Comparison of ENCODE assay signal across 8 cellular contexts in genomic region chr7:142796501-142797341, GRCh38. TPM values are rescaled to one million over a fixed set of nuclear protein-coding genes. Genes with fewer than 3 reads are reported as not detected.
DNase-seq lines count a peak whose midpoint lies in the region; ATAC-seq and TF ChIP-seq lines count a peak whose summit lies in the region.

No MANE protein-coding gene starts in this region.

- no peaks in the 10 kb centered on the region for H3K79me1 ChIP-seq in trophoblast cell (ENCODE audit: low read length)

- H3K4ac ChIP-seq in trophoblast cell (ENCODE audit: low read depth, low read length), result no peak overlapping the region

- no peak overlapping the region for H2AFZ ChIP-seq in DND-41 (ENCODE audit: low read depth, low read length)
- peak overlapping the region; percentile 71 for H2AFZ ChIP-seq in OCI-LY3 (ENCODE audit: low read depth, low read length)
- peak overlapping the region; percentile 41 for H2AFZ ChIP-seq in trophoblast cell (ENCODE audit: insufficient read depth, low read length, poor library complexity)

- H3K9ac ChIP-seq in DND-41 (ENCODE audit: low read depth, low read length) (peak overlapping the region; percentile 99), OCI-LY3 (ENCODE audit: low read length) (peak overlapping the region; percentile 94), trophoblast cell (ENCODE audit: low read length) (no peak overlapping the region)

- H3K4me2 ChIP-seq in DND-41 (ENCODE audit: insufficient read depth, low read length), result peak overlapping the region; percentile 69
- H3K4me2 ChIP-seq in OCI-LY3 (ENCODE audit: low read length), result peak overlapping the region; percentile 98
- H3K4me2 ChIP-seq in trophoblast cell (ENCODE audit: low read length), result peak overlapping the region; percentile 59

- peak overlapping the region; percentile 20 for H3K18ac ChIP-seq in trophoblast cell (ENCODE audit: low read length)

- ATAC-seq in DND-41 (ENCODE audit: insufficient read depth, low read depth), result no peak
- peak; percentile 39 for ATAC-seq in GM21447 (IDR thresholded peaks at IDR 0.05; ENCODE audit: unreplicated experiment)
- no peak for ATAC-seq in GM18870 (IDR thresholded peaks at IDR 0.05; ENCODE audit: unreplicated experiment)

- H3K27me3 ChIP-seq in DND-41 (ENCODE audit: insufficient read depth, low read length, poor library complexity) (no peaks in the 10 kb centered on the region), OCI-LY3 (ENCODE audit: low read depth, low read length) (no peaks in the 10 kb centered on the region), esophagus (ENCODE audit: control insufficient read depth in 1 of 2, insufficient read depth in 2 of 2, low read length in 2 of 2) (peaks cover 0 to 8% of the 10 kb centered on the region in 2 donors), trophoblast cell (ENCODE audit: insufficient read depth, low read length) (peaks cover 27% of the 10 kb centered on the region)

- no peaks in the 10 kb centered on the region for H4K20me1 ChIP-seq in DND-41 (ENCODE audit: insufficient read depth, low read length)
- H4K20me1 ChIP-seq in OCI-LY3 (ENCODE audit: insufficient read depth, low read length), result no peaks in the 10 kb centered on the region

- peak overlapping the region; percentile 17 for H4K8ac ChIP-seq in trophoblast cell (ENCODE audit: low read depth, low read length)

- H2BK5ac ChIP-seq in trophoblast cell (ENCODE audit: low read depth, low read length, poor library complexity), result no peak overlapping the region

- H3K23ac ChIP-seq in trophoblast cell (ENCODE audit: low read length), result no peak overlapping the region

- no peak overlapping the region for H2AK5ac ChIP-seq in trophoblast cell (ENCODE audit: low read length)

- peak; percentile 2 for TF ChIP-seq CTCF in DND-41 (IDR thresholded peaks at IDR 0.05; ENCODE audit: borderline replicate concordance, extremely low read depth, low read length, poor library complexity, severe bottlenecking)
- TF ChIP-seq CTCF in OCI-LY3 (IDR thresholded peaks at IDR 0.05; ENCODE audit: low read depth, low read length), result no peak

- H3K36me3 ChIP-seq in DND-41 (ENCODE audit: insufficient read depth, low read length) (peaks cover 74% of the 10 kb centered on the region), OCI-LY3 (replicated peaks; ENCODE audit: low read depth, low read length) (peaks cover 4% of the 10 kb centered on the region), esophagus (ENCODE audit: control insufficient read depth in 2 of 2, insufficient read depth in 2 of 2, low read length in 1 of 2) (no peaks in the 10 kb centered on the region), trophoblast cell (ENCODE audit: control insufficient read depth in 1 of 2, insufficient read depth in 2 of 2, low read length in 2 of 2) (no peaks in the 10 kb centered on the region)

- H4K91ac ChIP-seq in trophoblast cell (ENCODE audit: low read depth, low read length), result peak overlapping the region; percentile 10

- DNase-seq in DND-41, result no peak
- DNase-seq in trophoblast cell, result no peak
- DNase-seq in SKM-1 (lab: John Stamatoyannopoulos, UW; ENCODE audit: unreplicated experiment), result no peak
- no peak for DNase-seq in NCI-H187 (lab: John Stamatoyannopoulos, UW)

- H2BK120ac ChIP-seq in trophoblast cell (ENCODE audit: insufficient read depth, low read length, poor library complexity), result no peak overlapping the region

- peak overlapping the region; percentile 42 to 60; a peak in 3 of 4 replicates for H3K4me3 ChIP-seq in DND-41 (ENCODE audit: low read depth in 1 of 2, low read length in 2 of 2)
- H3K4me3 ChIP-seq in OCI-LY3 (ENCODE audit: low read length), result peak overlapping the region; percentile 97
- peak overlapping the region; percentile 45 to 47 for H3K4me3 ChIP-seq in esophagus (ENCODE audit: low read depth in 1 of 2, low read length in 2 of 2)
- H3K4me3 ChIP-seq in trophoblast cell (ENCODE audit: low read depth, low read length), result peak overlapping the region; percentile 61

- H3K27ac ChIP-seq in DND-41 (ENCODE audit: low read length) (peak overlapping the region; percentile 97), OCI-LY3 (ENCODE audit: low read length) (peak overlapping the region; percentile 58), esophagus (ENCODE audit: low read depth in 2 of 2, low read length in 1 of 2) (peak overlapping the region; percentile 70 to 78), trophoblast cell (ENCODE audit: low read depth, low read length) (no peak overlapping the region)

- no peak overlapping the region for H4K12ac ChIP-seq in trophoblast cell (ENCODE audit: low read depth, low read length)

- H3K14ac ChIP-seq in trophoblast cell (ENCODE audit: low read length), result no peak overlapping the region

- H2BK12ac ChIP-seq in trophoblast cell (ENCODE audit: low read length), result no peak overlapping the region

- no peaks in the 10 kb centered on the region for H3K9me3 ChIP-seq in DND-41 (ENCODE audit: insufficient read depth, low read length, severe bottlenecking)
- H3K9me3 ChIP-seq in OCI-LY3 (ENCODE audit: insufficient read depth, low read length), result no peaks in the 10 kb centered on the region
- H3K9me3 ChIP-seq in esophagus (ENCODE audit: control insufficient read depth in 2 of 2, insufficient read depth in 1 of 2, low read depth in 1 of 2, low read length in 1 of 2), result peaks cover 0 to 2% of the 10 kb centered on the region in 2 donors
- peaks cover 4% of the 10 kb centered on the region for H3K9me3 ChIP-seq in trophoblast cell (ENCODE audit: insufficient read depth, low read depth, low read length)

- WGBS in esophagus, 2 donors, result 4 to 6% methylated on average over 62 to 69 of the region's 69 CpGs
- WGBS in trophoblast cell (ENCODE audit: extremely low coverage, insufficient coverage, insufficient read length), result no CpG with 5 or more reads among the region's 69 CpGs

- H3K79me2 ChIP-seq in DND-41 (ENCODE audit: insufficient read depth, low read length) (peaks cover 91% of the 10 kb centered on the region), OCI-LY3 (ENCODE audit: low read length) (peaks cover 36% of the 10 kb centered on the region), trophoblast cell (ENCODE audit: control insufficient read depth, insufficient read depth, low read length, poor library complexity) (peaks cover 2% of the 10 kb centered on the region)

- H3K4me1 ChIP-seq in DND-41 (ENCODE audit: insufficient read depth, low read length) (peaks cover 78% of the 10 kb centered on the region), OCI-LY3 (ENCODE audit: low read length) (peaks cover 26% of the 10 kb centered on the region), esophagus (ENCODE audit: control insufficient read depth in 2 of 2, insufficient read depth in 2 of 2, low read length in 1 of 2) (peaks cover 6 to 7% of the 10 kb centered on the region in 2 donors), trophoblast cell (ENCODE audit: control insufficient read depth in 1 of 2, insufficient read depth in 2 of 2, low read length in 2 of 2) (peaks cover 9 to 14% of the 10 kb centered on the region in 2 experiments)

RNA-seq across cellular contexts. Expression of gene PRSS2, which starts 26.0 kb away (rescaled TPM):
- polyA plus RNA-seq in esophagus, result 1 to 10 TPM in 1 of 2 donors, under 1 TPM in 1; 0.61 to 3.3 TPM
- polyA plus RNA-seq in trophoblast cell (2013), result not detected in 2 replicates

RNA-seq across cellular contexts. Expression of gene PRSS1, which starts 47.4 kb away (rescaled TPM):
- polyA plus RNA-seq in esophagus, result 1 to 10 TPM in 1 of 2 donors, under 1 TPM in 1; 0.59 to 3.0 TPM
- polyA plus RNA-seq in trophoblast cell (2013), result 0.04 and 0.19 TPM in 2 replicates

RNA-seq across cellular contexts. Expression of gene EPHB6, which starts 58.2 kb away (rescaled TPM):
- 10 to 100 TPM; 17.0 to 33.3 TPM for polyA plus RNA-seq in esophagus
- polyA plus RNA-seq in trophoblast cell (2013), result 21.5 and 25.0 TPM in 2 replicates

Comparison
In these comparisons a context has a peak if more than half of its experiments do, and no peak if none do; other contexts are left out.
1. H3K4me3 ChIP-seq: peak in every context shown above with its lines; median percentile 97 in OCI-LY3; 61 in trophoblast cell; 51 in DND-41; 46 in esophagus.